In the genomic region with DNA sequence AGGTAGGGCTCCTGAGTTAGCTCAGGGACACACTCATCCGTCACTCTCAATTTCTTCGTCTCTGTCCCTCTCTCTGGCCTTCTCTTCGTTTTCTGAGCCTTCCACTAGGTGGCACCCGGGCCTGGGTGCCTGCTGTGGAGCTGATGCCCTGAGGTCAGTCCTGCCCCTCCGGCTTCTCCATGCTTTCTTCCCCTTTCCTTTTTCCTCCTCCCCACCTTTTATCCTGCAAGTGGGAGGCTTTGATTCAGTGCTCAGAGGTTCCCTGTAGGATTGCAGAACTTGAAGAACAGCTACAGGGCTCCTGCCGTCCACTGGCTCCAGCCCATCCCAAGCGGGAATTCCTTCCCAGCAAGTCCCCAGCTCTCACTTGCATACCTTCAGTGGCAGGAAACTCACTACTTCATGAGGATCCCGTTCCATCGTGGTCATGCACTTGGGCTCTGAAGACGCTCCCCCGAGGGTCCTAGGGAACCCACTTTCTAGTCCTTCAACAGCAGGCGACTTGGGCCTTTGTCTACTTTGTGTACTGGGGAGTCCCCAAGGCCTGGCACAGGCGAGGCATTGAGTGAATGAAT, we compare ENCODE assay signal across 2 cellular contexts.
TF ChIP-seq lines count a peak whose summit lies in the region.

No MANE protein-coding gene starts in this region.

TF ChIP-seq in IMR-90, 13 proteins besides CTCF, POLR2A, EP300 and RAD21:
- TF ChIP-seq RCOR1 (IDR thresholded peaks at IDR 0.05; ENCODE audit: insufficient replicate concordance, low read length), result no peak
- TF ChIP-seq NFE2L2 (IDR thresholded peaks at IDR 0.05; ENCODE audit: low read depth, low read length), result no peak
- no peak for TF ChIP-seq MAFK (IDR thresholded peaks at IDR 0.05; ENCODE audit: low read depth, low read length)
- TF ChIP-seq SMC3 (IDR thresholded peaks at IDR 0.05; ENCODE audit: low read depth, low read length), result peak; percentile 98
- no peak for TF ChIP-seq RFX5 (IDR thresholded peaks at IDR 0.05; ENCODE audit: low read depth, low read length)
- TF ChIP-seq, protein P1, sequence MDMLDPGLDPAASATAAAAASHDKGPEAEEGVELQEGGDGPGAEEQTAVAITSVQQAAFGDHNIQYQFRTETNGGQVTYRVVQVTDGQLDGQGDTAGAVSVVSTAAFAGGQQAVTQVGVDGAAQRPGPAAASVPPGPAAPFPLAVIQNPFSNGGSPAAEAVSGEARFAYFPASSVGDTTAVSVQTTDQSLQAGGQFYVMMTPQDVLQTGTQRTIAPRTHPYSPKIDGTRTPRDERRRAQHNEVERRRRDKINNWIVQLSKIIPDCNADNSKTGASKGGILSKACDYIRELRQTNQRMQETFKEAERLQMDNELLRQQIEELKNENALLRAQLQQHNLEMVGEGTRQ (IDR thresholded peaks at IDR 0.05; ENCODE audit: low read depth, low read length), result no peak
- peak; percentile 51; the same call in 1 of the 2 replicates for TF ChIP-seq MAZ (IDR thresholded peaks at IDR 0.05; ENCODE audit: borderline replicate concordance, low read depth, low read length)
- 0 out of 2 replicates have a peak, but pooled peaks have one; percentile 36 for TF ChIP-seq MXI1 (IDR thresholded peaks at IDR 0.05; ENCODE audit: borderline replicate concordance, low read depth, low read length)
- no peak for TF ChIP-seq CHD1 (IDR thresholded peaks at IDR 0.05; ENCODE audit: low read depth, low read length)
- no peak for TF ChIP-seq ELK1 (IDR thresholded peaks at IDR 0.05; ENCODE audit: borderline replicate concordance, low read depth, low read length)
- no peak for TF ChIP-seq FOS (IDR thresholded peaks at IDR 0.05; ENCODE audit: low read depth, low read length)
- TF ChIP-seq BHLHE40 (IDR thresholded peaks at IDR 0.05; ENCODE audit: low read depth, low read length), result no peak
- no peak for TF ChIP-seq CEBPB (IDR thresholded peaks at IDR 0.05; ENCODE audit: low read depth, low read length)

TF ChIP-seq in neural cell, 6 proteins besides CTCF, POLR2A, EP300 and RAD21:
- TF ChIP-seq EZH2 (IDR thresholded peaks at IDR 0.05; ENCODE audit: borderline replicate concordance, insufficient read depth, low read length, poor library complexity, severe bottlenecking) (no peak), TAF1 (IDR thresholded peaks at IDR 0.05; ENCODE audit: low read depth) (no peak), SMC3 (conservative IDR thresholded peaks at IDR 0.05; ENCODE audit: poor library complexity) (peak; percentile 87), MXI1 (conservative IDR thresholded peaks at IDR 0.05; ENCODE audit: poor library complexity, severe bottlenecking) (no peak), POLR2AphosphoS5 (IDR thresholded peaks at IDR 0.05) (no peak)
- TF ChIP-seq, protein P2, sequence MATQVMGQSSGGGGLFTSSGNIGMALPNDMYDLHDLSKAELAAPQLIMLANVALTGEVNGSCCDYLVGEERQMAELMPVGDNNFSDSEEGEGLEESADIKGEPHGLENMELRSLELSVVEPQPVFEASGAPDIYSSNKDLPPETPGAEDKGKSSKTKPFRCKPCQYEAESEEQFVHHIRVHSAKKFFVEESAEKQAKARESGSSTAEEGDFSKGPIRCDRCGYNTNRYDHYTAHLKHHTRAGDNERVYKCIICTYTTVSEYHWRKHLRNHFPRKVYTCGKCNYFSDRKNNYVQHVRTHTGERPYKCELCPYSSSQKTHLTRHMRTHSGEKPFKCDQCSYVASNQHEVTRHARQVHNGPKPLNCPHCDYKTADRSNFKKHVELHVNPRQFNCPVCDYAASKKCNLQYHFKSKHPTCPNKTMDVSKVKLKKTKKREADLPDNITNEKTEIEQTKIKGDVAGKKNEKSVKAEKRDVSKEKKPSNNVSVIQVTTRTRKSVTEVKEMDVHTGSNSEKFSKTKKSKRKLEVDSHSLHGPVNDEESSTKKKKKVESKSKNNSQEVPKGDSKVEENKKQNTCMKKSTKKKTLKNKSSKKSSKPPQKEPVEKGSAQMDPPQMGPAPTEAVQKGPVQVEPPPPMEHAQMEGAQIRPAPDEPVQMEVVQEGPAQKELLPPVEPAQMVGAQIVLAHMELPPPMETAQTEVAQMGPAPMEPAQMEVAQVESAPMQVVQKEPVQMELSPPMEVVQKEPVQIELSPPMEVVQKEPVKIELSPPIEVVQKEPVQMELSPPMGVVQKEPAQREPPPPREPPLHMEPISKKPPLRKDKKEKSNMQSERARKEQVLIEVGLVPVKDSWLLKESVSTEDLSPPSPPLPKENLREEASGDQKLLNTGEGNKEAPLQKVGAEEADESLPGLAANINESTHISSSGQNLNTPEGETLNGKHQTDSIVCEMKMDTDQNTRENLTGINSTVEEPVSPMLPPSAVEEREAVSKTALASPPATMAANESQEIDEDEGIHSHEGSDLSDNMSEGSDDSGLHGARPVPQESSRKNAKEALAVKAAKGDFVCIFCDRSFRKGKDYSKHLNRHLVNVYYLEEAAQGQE (IDR thresholded peaks at IDR 0.05; ENCODE audit: borderline replicate concordance), result no peak
